Comparison of ENCODE assay signal across 1 cellular context in the genomic region with DNA sequence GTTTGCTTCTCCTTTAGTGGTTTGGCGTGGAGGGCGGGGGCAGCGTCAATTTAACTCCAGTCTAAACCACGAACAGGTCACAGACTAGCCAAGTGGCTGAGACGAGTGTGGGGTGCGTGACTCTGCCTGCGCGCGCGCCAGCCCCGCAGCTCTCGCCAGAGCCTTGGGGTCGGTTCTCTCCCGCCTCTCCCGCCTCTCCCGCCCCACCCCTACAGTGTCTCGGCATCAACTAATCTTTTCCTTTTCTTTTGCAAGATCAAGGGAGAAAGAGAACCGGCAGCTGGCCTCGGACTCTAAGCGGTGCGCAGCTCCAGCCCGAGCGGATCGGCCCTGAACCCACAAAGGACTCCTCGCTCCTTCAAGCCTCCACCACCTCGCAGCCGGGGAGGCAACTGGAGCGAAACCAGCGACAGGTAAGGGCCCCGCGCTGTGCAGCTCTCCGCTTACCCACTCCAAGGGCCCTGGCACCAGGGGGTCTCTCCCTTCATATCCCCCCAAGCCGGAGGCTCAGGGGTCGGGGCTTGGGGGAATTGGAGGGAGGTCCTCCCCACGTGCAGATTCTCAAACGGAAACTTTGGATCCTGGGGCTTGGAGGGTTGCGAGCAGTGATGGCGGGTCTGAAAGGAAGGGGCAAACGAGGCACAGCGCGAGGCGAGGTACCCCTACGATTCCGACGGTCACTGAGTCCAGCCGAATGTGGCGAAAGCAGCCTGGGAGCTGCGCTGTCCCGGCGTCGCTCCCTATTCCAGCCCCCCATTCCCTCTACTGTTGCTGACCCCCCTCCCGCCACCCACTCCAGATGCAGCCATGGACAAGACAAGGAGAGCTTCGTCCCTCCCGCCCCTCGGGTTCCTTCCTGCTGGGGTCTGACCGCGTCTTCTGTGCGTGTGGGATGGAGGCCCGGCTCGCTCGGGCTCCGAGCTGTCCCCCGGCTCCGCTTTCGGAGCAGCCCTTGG.
TF ChIP-seq lines count a peak whose summit lies in the region.

No MANE protein-coding gene starts in this region.

TF ChIP-seq in IMR-90, 13 proteins besides CTCF, POLR2A, EP300 and RAD21:
- TF ChIP-seq RCOR1 (IDR thresholded peaks at IDR 0.05; ENCODE audit: insufficient replicate concordance, low read length), result no peak
- TF ChIP-seq FOS (IDR thresholded peaks at IDR 0.05; ENCODE audit: low read depth, low read length), result no peak
- TF ChIP-seq CHD1 (IDR thresholded peaks at IDR 0.05; ENCODE audit: low read depth, low read length), result peak; percentile 79; the same call in 1 of the 2 replicates
- TF ChIP-seq MAZ (IDR thresholded peaks at IDR 0.05; ENCODE audit: borderline replicate concordance, low read depth, low read length), result peak; percentile 78
